ENCODE assay signal across 1 cellular context in the genomic region with DNA sequence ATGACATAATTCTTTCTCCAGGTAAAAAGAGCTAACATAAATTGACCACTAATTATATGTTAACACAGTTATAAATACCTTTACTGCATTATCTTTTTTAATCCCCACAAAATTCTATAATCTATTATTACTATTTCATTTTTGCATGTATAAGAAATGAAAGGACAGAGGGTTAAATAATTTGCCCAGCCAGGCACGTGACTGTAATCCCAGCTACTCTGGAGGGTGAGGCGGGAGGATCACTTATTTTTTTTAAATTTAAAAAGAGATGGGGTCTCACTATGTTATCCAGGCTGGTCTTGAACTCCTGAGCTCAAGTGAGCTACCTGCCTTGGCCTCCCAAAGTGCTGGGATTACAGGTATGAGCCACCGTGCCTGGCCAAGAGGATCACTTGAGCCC.
TF ChIP-seq lines count a peak whose summit lies in the region.

No MANE protein-coding gene starts in this region.

TF ChIP-seq in K562, 482 proteins besides CTCF, POLR2A, EP300 and RAD21 (continued from another document):
- TF ChIP-seq, protein P1, sequence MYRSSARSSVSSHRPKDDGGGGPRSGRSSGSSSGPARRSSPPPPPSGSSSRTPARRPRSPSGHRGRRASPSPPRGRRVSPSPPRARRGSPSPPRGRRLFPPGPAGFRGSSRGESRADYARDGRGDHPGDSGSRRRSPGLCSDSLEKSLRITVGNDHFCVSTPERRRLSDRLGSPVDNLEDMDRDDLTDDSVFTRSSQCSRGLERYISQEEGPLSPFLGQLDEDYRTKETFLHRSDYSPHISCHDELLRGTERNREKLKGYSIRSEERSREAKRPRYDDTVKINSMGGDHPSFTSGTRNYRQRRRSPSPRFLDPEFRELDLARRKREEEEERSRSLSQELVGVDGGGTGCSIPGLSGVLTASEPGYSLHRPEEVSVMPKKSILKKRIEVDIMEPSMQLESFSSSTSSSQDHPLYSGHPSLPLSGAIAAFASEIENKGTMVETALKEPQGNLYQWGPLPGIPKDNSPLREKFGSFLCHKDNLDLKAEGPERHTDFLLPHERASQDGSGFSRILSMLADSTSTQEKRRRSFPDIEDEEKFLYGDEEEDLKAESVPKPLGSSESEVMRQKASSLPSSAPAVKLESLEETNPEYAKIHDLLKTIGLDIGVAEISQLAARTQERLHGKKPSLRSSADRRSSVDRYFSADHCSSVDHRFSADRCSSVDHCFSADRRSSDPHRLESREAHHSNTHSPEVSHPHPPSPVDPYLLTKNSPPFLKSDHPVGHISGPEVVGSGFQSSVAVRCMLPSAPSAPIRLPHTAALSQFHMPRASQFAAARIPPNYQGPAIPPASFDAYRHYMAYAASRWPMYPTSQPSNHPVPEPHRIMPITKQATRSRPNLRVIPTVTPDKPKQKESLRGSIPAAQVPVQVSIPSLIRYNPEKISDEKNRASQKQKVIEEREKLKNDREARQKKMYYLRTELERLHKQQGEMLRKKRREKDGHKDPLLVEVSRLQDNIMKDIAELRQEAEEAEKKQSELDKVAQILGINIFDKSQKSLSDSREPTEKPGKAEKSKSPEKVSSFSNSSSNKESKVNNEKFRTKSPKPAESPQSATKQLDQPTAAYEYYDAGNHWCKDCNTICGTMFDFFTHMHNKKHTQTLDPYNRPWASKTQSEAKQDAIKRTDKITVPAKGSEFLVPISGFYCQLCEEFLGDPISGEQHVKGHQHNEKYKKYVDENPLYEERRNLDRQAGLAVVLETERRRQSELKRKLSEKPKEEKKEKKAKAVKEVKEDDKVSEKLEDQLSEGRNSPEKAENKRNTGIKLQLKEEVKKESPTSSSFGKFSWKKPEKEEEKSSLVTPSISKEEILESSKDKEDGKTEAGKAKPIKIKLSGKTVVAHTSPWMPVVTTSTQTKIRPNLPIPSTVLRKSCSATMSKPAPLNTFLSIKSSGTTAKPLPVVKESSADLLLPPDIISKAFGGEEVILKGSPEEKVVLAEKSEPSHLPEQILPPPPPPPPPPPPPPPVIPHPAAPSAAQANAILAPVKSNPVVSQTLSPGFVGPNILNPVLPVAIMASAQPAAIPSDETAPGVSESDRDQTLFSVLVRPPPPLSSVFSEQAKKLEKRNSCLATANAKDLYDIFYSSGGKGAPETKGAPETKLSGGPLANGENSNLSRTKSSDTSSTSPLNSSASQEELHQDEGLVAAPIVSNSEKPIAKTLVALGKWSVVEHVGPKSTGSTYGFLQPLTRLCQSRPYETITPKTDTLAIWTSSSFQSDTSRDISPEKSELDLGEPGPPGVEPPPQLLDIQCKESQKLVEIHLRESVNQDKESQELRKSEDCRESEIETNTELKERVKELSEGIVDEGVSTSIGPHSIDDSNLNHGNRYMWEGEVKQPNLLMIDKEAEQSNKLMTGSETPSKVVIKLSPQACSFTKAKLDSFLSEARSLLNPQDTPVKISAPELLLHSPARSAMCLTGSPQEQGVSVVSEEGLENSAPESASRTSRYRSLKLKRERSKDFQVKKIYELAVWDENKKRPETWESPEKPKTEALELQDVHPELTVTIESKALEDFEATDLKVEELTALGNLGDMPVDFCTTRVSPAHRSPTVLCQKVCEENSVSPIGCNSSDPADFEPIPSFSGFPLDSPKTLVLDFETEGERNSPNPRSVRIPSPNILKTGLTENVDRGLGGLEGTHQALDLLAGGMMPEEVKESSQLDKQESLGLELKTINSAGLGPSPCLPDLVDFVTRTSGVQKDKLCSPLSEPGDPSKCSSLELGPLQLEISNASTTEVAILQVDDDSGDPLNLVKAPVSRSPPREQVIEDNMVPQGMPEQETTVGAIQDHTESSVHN (IDR thresholded peaks at IDR 0.05; ENCODE audit: borderline replicate concordance in 1 of 2, low read depth in 1 of 2) = 0 out of 4 replicates have a peak, but pooled peaks of 1 of the 2 experiments have one; percentile 21
- TF ChIP-seq ZNF507 (tag; conservative IDR thresholded peaks at IDR 0.05) (0 out of 2 replicates have a peak, but pooled peaks have one; percentile 13), SMAD1 (IDR thresholded peaks at IDR 0.05; ENCODE audit: low read depth, low read length, partially characterized antibody) (no peak), GATAD2B (IDR thresholded peaks at IDR 0.05; ENCODE audit: borderline replicate concordance) (peak; percentile 10; the same call in 1 of the 2 replicates), BHLHE40 (IDR thresholded peaks at IDR 0.05; ENCODE audit: low read length) (peak; percentile 64; the same call in 1 of the 2 replicates), NEUROD1 (IDR thresholded peaks at IDR 0.05; ENCODE audit: borderline replicate concordance, low read depth, low read length, partially characterized antibody) (no peak), ZNF23 (CRISPR knock-in tag; IDR thresholded peaks at IDR 0.05) (no peak), THRAP3 (IDR thresholded peaks at IDR 0.05; ENCODE audit: borderline replicate concordance) (0 out of 2 replicates have a peak, but pooled peaks have one; percentile 28), MCM2 (IDR thresholded peaks at IDR 0.05; ENCODE audit: low read depth) (no peak)
- TF ChIP-seq, protein P2, sequence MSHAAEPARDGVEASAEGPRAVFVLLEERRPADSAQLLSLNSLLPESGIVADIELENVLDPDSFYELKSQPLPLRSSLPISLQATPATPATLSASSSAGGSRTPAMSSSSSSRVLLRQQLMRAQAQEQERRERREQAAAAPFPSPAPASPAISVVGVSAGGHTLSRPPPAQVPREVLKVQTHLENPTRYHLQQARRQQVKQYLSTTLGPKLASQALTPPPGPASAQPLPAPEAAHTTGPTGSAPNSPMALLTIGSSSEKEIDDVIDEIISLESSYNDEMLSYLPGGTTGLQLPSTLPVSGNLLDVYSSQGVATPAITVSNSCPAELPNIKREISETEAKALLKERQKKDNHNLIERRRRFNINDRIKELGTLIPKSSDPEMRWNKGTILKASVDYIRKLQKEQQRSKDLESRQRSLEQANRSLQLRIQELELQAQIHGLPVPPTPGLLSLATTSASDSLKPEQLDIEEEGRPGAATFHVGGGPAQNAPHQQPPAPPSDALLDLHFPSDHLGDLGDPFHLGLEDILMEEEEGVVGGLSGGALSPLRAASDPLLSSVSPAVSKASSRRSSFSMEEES (CRISPR knock-in tag; IDR thresholded peaks at IDR 0.05) = peak; percentile 64
- TF ChIP-seq, protein P3, sequence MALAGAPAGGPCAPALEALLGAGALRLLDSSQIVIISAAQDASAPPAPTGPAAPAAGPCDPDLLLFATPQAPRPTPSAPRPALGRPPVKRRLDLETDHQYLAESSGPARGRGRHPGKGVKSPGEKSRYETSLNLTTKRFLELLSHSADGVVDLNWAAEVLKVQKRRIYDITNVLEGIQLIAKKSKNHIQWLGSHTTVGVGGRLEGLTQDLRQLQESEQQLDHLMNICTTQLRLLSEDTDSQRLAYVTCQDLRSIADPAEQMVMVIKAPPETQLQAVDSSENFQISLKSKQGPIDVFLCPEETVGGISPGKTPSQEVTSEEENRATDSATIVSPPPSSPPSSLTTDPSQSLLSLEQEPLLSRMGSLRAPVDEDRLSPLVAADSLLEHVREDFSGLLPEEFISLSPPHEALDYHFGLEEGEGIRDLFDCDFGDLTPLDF (CRISPR knock-in tag; IDR thresholded peaks at IDR 0.05) = no peak
